Comparison of ENCODE assay signal across 21 cellular contexts in genomic region chr3:142470826-142471225, GRCh38. TPM values are rescaled to one million over a fixed set of nuclear protein-coding genes. Genes with fewer than 3 reads are reported as not detected.
DNase-seq lines count a peak whose midpoint lies in the region; ATAC-seq, FAIRE-seq and TF ChIP-seq lines count a peak whose summit lies in the region.
"Had no signal": no experiment of that assay in that cellular context is flagged by ENCODE, and none has a peak within 500 bp of the region (broad histone marks: within the 10 kb centered on the region; RNA-seq: fewer than 3 reads in every experiment).

No MANE protein-coding gene starts in this region.

- dilution Hi-C loops in IMR-90 (cut with HindIII; ENCODE audit: low sequenced_read_pairs, unreplicated experiment) = no loop called here

- no peak overlapping the region for H2BK20ac ChIP-seq in IMR-90 (ENCODE audit: low read depth, low read length)

- no peak overlapping the region for H2BK15ac ChIP-seq in IMR-90 (ENCODE audit: low read depth, low read length)

- no peak overlapping the region for H2AK9ac ChIP-seq in IMR-90 (replicated peaks; ENCODE audit: low read depth, low read length, poor library complexity)

- H3K14ac ChIP-seq in IMR-90 (replicated peaks; ENCODE audit: low read depth, low read length) = no peak overlapping the region

- TF ChIP-seq RAD21 in IMR-90 (IDR thresholded peaks at IDR 0.05; ENCODE audit: low read length) (no peak), K562 (CRISPR knock-in tag; conservative IDR thresholded peaks at IDR 0.05 in 1 of 2, IDR thresholded peaks at IDR 0.05 in 1 of 2) (no peak)

- H4K91ac ChIP-seq in IMR-90 (ENCODE audit: insufficient read depth, low read depth, low read length) = no peak overlapping the region

- no peak for FAIRE-seq in K562 (lab: Jason Lieb, UNC)

- no peak overlapping the region for H2BK120ac ChIP-seq in IMR-90 (ENCODE audit: low read depth, low read length)

- no peaks in the 10 kb centered on the region for H3K27me3 Mint-ChIP-seq in activated naive CD4-positive, alpha-beta T cell treated with anti-CD3 and anti-CD28 coated beads, Interleukin-2, amount 50 U/mL, for 24 hours
- no peaks in the 10 kb centered on the region for H3K27me3 Mint-ChIP-seq in CD8-positive, alpha-beta T cell (ENCODE audit: low read depth)
- H3K27me3 Mint-ChIP-seq: B cell; CD8-positive, alpha-beta memory T cell had no signal

- no peak overlapping the region for H4K8ac ChIP-seq in IMR-90 (ENCODE audit: low read depth in 2 of 2, low read length in 2 of 2)

- no peak overlapping the region for H3K4ac ChIP-seq in IMR-90 (ENCODE audit: low read depth, low read length)

- no peaks in the 10 kb centered on the region for H3K9me3 ChIP-seq in CD8-positive, alpha-beta T cell (ENCODE audit: low read length)
- H3K9me3 ChIP-seq in IMR-90 (ENCODE audit: control insufficient read depth, insufficient read depth, low read length) (peaks cover 2% of the 10 kb centered on the region; the same call in 1 of the 2 replicates), K562 (replicated peaks; ENCODE audit: control insufficient read depth, insufficient read depth, low read depth, low read length) (no peaks in the 10 kb centered on the region)

- ATAC-seq in CD8-positive, alpha-beta T cell = no peak
- ATAC-seq in IMR-90 (ENCODE audit: low read depth) (no peak), K562 (no peak)
- ATAC-seq: GM12878 had no signal

- no peak overlapping the region for H3K4me3 ChIP-seq in CD8-positive, alpha-beta T cell (ENCODE audit: low read depth, low read length)
- no peak overlapping the region for H3K4me3 ChIP-seq in IMR-90 (ENCODE audit: insufficient read depth, low read depth, low read length)
- H3K4me3 ChIP-seq in K562 = no peak overlapping the region
- H3K4me3 ChIP-seq: BLaER1 treated with 17β-estradiol and CSF1 and Interleukin-3, amounts not matched to agents 10 nM and 100 nM; GM12878 had no signal

- CTCF ChIA-PET in CD8-positive, alpha-beta T cell (lab: Charles Lee) = no interaction called here
- CTCF ChIA-PET in IMR-90 (lab: Yijun Ruan, JAX) = no interaction called here
- CTCF ChIA-PET in K562 (lab: Yijun Ruan, JAX; ENCODE audit: low intra/inter-chr PET ratio) = no interaction called here

- H3K9me1 ChIP-seq in IMR-90 (ENCODE audit: insufficient read depth, low read length) (no peaks in the 10 kb centered on the region), K562 (ENCODE audit: control insufficient read depth, insufficient read depth, low read length) (no peaks in the 10 kb centered on the region)

- WGBS in IMR-90 (ENCODE audit: extremely low coverage in 2 of 2, insufficient read length in 1 of 2), 2 experiments = 100% methylated on average over 2 of the region's 4 CpGs; no CpG with 5 or more reads in 1 of the 2 experiments
- 94% methylated on average over 4 of the region's 4 CpGs for WGBS in K562 (ENCODE audit: insufficient coverage, low coverage, missing lambda C conversion rate)

- no peaks in the 10 kb centered on the region for H3K4me1 Mint-ChIP-seq in activated naive CD4-positive, alpha-beta T cell treated with anti-CD3 and anti-CD28 coated beads, Interleukin-2, amount 50 U/mL, for 24 hours
- H3K4me1 Mint-ChIP-seq in CD8-positive, alpha-beta T cell (ENCODE audit: low read depth) = no peaks in the 10 kb centered on the region
- H3K4me1 Mint-ChIP-seq: B cell; CD8-positive, alpha-beta memory T cell; H9 had no signal

- no peak overlapping the region for H2AK5ac ChIP-seq in IMR-90 (ENCODE audit: low read depth, low read length)

- intact Hi-C loops in CD8-positive, alpha-beta T cell (cut with DNase I, micrococcal nuclease) = no loop called here
- intact Hi-C loops in IMR-90 (cut with micrococcal nuclease) (no loop called here), K562 (cut with micrococcal nuclease) (no loop called here)

- no peak for TF ChIP-seq EP300 in K562 (IDR thresholded peaks at IDR 0.05; ENCODE audit: low read length)

- TF ChIP-seq POLR2A in IMR-90 (IDR thresholded peaks at IDR 0.05; ENCODE audit: low read depth, low read length) (no peak), K562 (conservative IDR thresholded peaks at IDR 0.05) (no peak)

- H2BK5ac ChIP-seq in IMR-90 (ENCODE audit: low read depth, low read length, poor library complexity, severe bottlenecking) = no peak overlapping the region

- no peak overlapping the region for H2AFZ ChIP-seq in IMR-90 (replicated peaks; ENCODE audit: low read length, poor library complexity)
- H2AFZ ChIP-seq in K562 (ENCODE audit: low read depth, low read length) = no peak overlapping the region

- H3K27ac ChIP-seq in CD8-positive, alpha-beta T cell (ENCODE audit: low read depth, low read length) = no peak overlapping the region
- no peak overlapping the region for H3K27ac ChIP-seq in IMR-90 (ENCODE audit: insufficient read depth, low read length)
- no peak overlapping the region for H3K27ac ChIP-seq in K562 (ENCODE audit: extremely low read depth, low read depth, low read length)
- H3K27ac ChIP-seq: BLaER1 treated with 17β-estradiol and CSF1 and Interleukin-3, amounts not matched to agents 10 nM and 100 nM had no signal

- H3K4me3 Mint-ChIP-seq in activated naive CD4-positive, alpha-beta T cell treated with anti-CD3 and anti-CD28 coated beads, Interleukin-2, amount 50 U/mL, for 24 hours = no peak overlapping the region
- H3K4me3 Mint-ChIP-seq in CD8-positive, alpha-beta T cell = no peak overlapping the region
- H3K4me3 Mint-ChIP-seq: B cell; CD8-positive, alpha-beta memory T cell; H9 had no signal

- no peak overlapping the region for H3K18ac ChIP-seq in IMR-90 (ENCODE audit: low read depth, low read length)

- H3K36me3 Mint-ChIP-seq in activated naive CD4-positive, alpha-beta T cell treated with anti-CD3 and anti-CD28 coated beads, Interleukin-2, amount 50 U/mL, for 24 hours = peaks cover 16% of the 10 kb centered on the region
- H3K36me3 Mint-ChIP-seq in CD8-positive, alpha-beta T cell = peaks cover 13% of the 10 kb centered on the region

- POLR2A ChIA-PET in CD8-positive, alpha-beta T cell (lab: Charles Lee) = no interaction called here
- POLR2A ChIA-PET in IMR-90 (lab: Charles Lee; ENCODE audit: unreplicated experiment) = no interaction called here
- POLR2A ChIA-PET in K562 (lab: Yijun Ruan, JAX) = no interaction called here

- no peaks in the 10 kb centered on the region for H3K36me3 ChIP-seq in CD8-positive, alpha-beta T cell (ENCODE audit: insufficient read depth, low read length)
- H3K36me3 ChIP-seq in IMR-90 (ENCODE audit: control insufficient read depth, insufficient read depth, low read length) = no peaks in the 10 kb centered on the region
- H3K36me3 ChIP-seq in K562 (ENCODE audit: control insufficient read depth, insufficient read depth, low read length) = peaks cover 8% of the 10 kb centered on the region; the same call in 1 of the 3 replicates

- H4K20me1 ChIP-seq in IMR-90 (ENCODE audit: insufficient read depth, low read length) (no peaks in the 10 kb centered on the region), K562 (replicated peaks; ENCODE audit: control insufficient read depth, insufficient read depth, low read length) (no peaks in the 10 kb centered on the region)
- H4K20me1 ChIP-seq: BLaER1 treated with 17β-estradiol and CSF1 and Interleukin-3, amounts not matched to agents 10 nM and 100 nM had no signal

- TF ChIP-seq CTCF in CD8-positive, alpha-beta T cell (IDR thresholded peaks at IDR 0.05) = no peak
- TF ChIP-seq CTCF in IMR-90 (conservative IDR thresholded peaks at IDR 0.05; ENCODE audit: low read depth, low read length) = no peak
- TF ChIP-seq CTCF in K562 (IDR thresholded peaks at IDR 0.05 in 2 of 3, conservative IDR thresholded peaks at IDR 0.05 in 1 of 3; ENCODE audit: insufficient read depth in 2 of 3, low read depth in 1 of 3, low read length in 3 of 3) = no peak

- no peaks in the 10 kb centered on the region for H3K79me1 ChIP-seq in IMR-90 (ENCODE audit: low read depth in 1 of 2, low read length in 2 of 2)

- no peaks in the 10 kb centered on the region for H3K79me2 ChIP-seq in K562 (ENCODE audit: control insufficient read depth, insufficient read depth, low read length)

- no peak overlapping the region for H4K5ac ChIP-seq in IMR-90 (ENCODE audit: low read depth, low read length)

- BruUV-seq in IMR-90 (replicated peaks; lab: Mats Ljungman, UMichigan) (no TSS peak), K562 (replicated peaks; lab: Mats Ljungman, UMichigan) (no TSS peak)

- H3K27ac Mint-ChIP-seq in activated naive CD4-positive, alpha-beta T cell treated with anti-CD3 and anti-CD28 coated beads, Interleukin-2, amount 50 U/mL, for 24 hours = peak overlapping the region; percentile 43
- peak overlapping the region; percentile 25 for H3K27ac Mint-ChIP-seq in CD8-positive, alpha-beta T cell
- H3K27ac Mint-ChIP-seq: B cell, H9 had no signal

- H3K9ac ChIP-seq in IMR-90 (ENCODE audit: low read depth, low read length) = no peak overlapping the region
- no peak overlapping the region for H3K9ac ChIP-seq in K562 (ENCODE audit: insufficient read depth in 1 of 2, low read depth in 2 of 2, low read length in 2 of 2)
- H3K9ac ChIP-seq: BLaER1 treated with 17β-estradiol and CSF1 and Interleukin-3, amounts not matched to agents 10 nM and 100 nM had no signal

- no peak for DNase-seq in activated naive CD4-positive, alpha-beta T cell treated with Interleukin-2 at 50 U/mL for 16 hours
- no peak for DNase-seq in CD8-positive, alpha-beta T cell
- DNase-seq in IMR-90 (no peak), K562 (ENCODE audit: extremely low read depth in 1 of 4, low spot score in 3 of 4) (no peak), cortex of kidney (lab: John Stamatoyannopoulos, UW) (no peak), NAMALWA (ENCODE audit: low spot score) (no peak), SHP77 (lab: John Stamatoyannopoulos, UW) (no peak)
- DNase-seq: 8988T; CD8-positive, alpha-beta memory T cell; COR-L47; DMS 273 treated with DMSO at 0.1 percent for 48 hours; DMS53; DND-41; EL; GOT3; H9; KG1 had no signal

- H3K23ac ChIP-seq in IMR-90 (ENCODE audit: low read depth, low read length) = no peak overlapping the region

- H3K4me2 ChIP-seq in IMR-90 (ENCODE audit: low read depth, low read length) (no peak overlapping the region), K562 (ENCODE audit: insufficient read depth, low read length) (no peak overlapping the region)
- H3K4me2 ChIP-seq: BLaER1 treated with 17β-estradiol and CSF1 and Interleukin-3, amounts not matched to agents 10 nM and 100 nM had no signal

- no peaks in the 10 kb centered on the region for H3K9me3 Mint-ChIP-seq in activated naive CD4-positive, alpha-beta T cell treated with anti-CD3 and anti-CD28 coated beads, Interleukin-2, amount 50 U/mL, for 24 hours
- H3K9me3 Mint-ChIP-seq in CD8-positive, alpha-beta T cell = no peaks in the 10 kb centered on the region

- no peaks in the 10 kb centered on the region for H3K27me3 ChIP-seq in CD8-positive, alpha-beta T cell (ENCODE audit: insufficient read depth, low read length)
- no peaks in the 10 kb centered on the region for H3K27me3 ChIP-seq in IMR-90 (ENCODE audit: control insufficient read depth, insufficient read depth, low read length)
- no peaks in the 10 kb centered on the region for H3K27me3 ChIP-seq in K562 (ENCODE audit: control insufficient read depth in 2 of 2, insufficient read depth in 2 of 2, low read length in 2 of 2)
- H3K27me3 ChIP-seq: BLaER1 treated with 17β-estradiol and CSF1 and Interleukin-3, amounts not matched to agents 10 nM and 100 nM had no signal

- no peaks in the 10 kb centered on the region for H3K4me1 ChIP-seq in CD8-positive, alpha-beta T cell (ENCODE audit: insufficient read depth, low read length)
- H3K4me1 ChIP-seq in IMR-90 (ENCODE audit: control insufficient read depth, insufficient read depth, low read length) = no peaks in the 10 kb centered on the region
- no peaks in the 10 kb centered on the region for H3K4me1 ChIP-seq in K562 (replicated peaks in 1 of 2; ENCODE audit: control insufficient read depth in 2 of 2, insufficient read depth in 2 of 2, low read length in 2 of 2)
- H3K4me1 ChIP-seq: BLaER1 treated with 17β-estradiol and CSF1 and Interleukin-3, amounts not matched to agents 10 nM and 100 nM had no signal

- no peak overlapping the region for H3K56ac ChIP-seq in IMR-90 (ENCODE audit: extremely low read depth, insufficient read depth, low read length)

- in situ Hi-C loops in IMR-90 (cut with MboI; ENCODE audit: low sequenced_read_pairs) = no loop called here
- in situ Hi-C loops in K562 (cut with MboI) = no loop called here

RNA-seq across cellular contexts. Expression of gene XRN1, which starts 23.0 kb away (rescaled TPM):
- 100 to 1,000 TPM in 1 of 2 experiments, 10 to 100 TPM in 1; 91.0 to 105 TPM for total RNA-seq in CD8-positive, alpha-beta T cell
- 21.5 and 38.9 TPM in 2 replicates for total RNA-seq in IMR-90 (2012; rRNA removed)
- polyA plus RNA-seq in IMR-90 (2012; rRNA removed) = 6.0 and 6.8 TPM in 2 replicates
- polyA plus RNA-seq in IMR-90 (2012; cell fraction: cytosol; rRNA removed) = 0.66 and 7.5 TPM in 2 replicates
- polyA plus RNA-seq in IMR-90 (2012; cell fraction: nucleus; rRNA removed; ENCODE audit: low replicate concordance) = 1.2 and 13.7 TPM in 2 replicates
- total RNA-seq in K562 (2011; cell fraction: chromatin; rRNA removed; ENCODE audit: low replicate concordance) = 49.2 and 215 TPM in 2 replicates
- 16.2 and 31.5 TPM in 2 replicates for total RNA-seq in K562 (2011; cell fraction: nucleolus; rRNA removed)
- 48.9 and 50.1 TPM in 2 replicates for total RNA-seq in K562 (2011; cell fraction: nucleoplasm; rRNA removed)
- total RNA-seq in K562 (2014; rRNA removed) = 20.6 and 28.4 TPM in 2 replicates
- 27.3 and 31.6 TPM in 2 replicates for total RNA-seq in K562 (2014; rRNA removed; fragmentation: Illumina TruSeq; extraction: Trizol)
- total RNA-seq in K562 (2015; rRNA removed; fragmentation: Illumina TruSeq; extraction: Trizol) = 19.9 and 24.6 TPM in 2 replicates
- total RNA-seq in K562 (2021) = 17.2 and 22.0 TPM in 2 replicates
- 18.0 and 21.0 TPM in 2 replicates for polyA plus RNA-seq in K562 (2011; rRNA removed)
- polyA plus RNA-seq in K562 (2011; cell fraction: cytosol; rRNA removed) = 2.0 and 4.0 TPM in 2 replicates
- polyA plus RNA-seq in K562 (2011; cell fraction: nucleus; rRNA removed) = 28.9 and 30.4 TPM in 2 replicates
- polyA plus RNA-seq in K562 (2012) = 6.9 and 7.2 TPM in 2 replicates
- polyA plus RNA-seq in K562 (2014; fragmentation: Illumina TruSeq; extraction: Trizol) = 11.5 and 12.3 TPM in 2 replicates
- polyA plus RNA-seq in K562 (2014; fragmentation: Nextera tagmentation; extraction: Ambion mirVana) = 1 to 10 TPM; 3.1 to 7.2 TPM
- polyA plus RNA-seq in K562 (2014; rRNA removed) = 6.1 and 14.3 TPM in 2 replicates
- polyA minus RNA-seq in K562 (2011; rRNA and poly(A)+ RNA removed) = 73.0 and 94.1 TPM in 2 replicates
- polyA minus RNA-seq in K562 (2011; cell fraction: cytosol; rRNA and poly(A)+ RNA removed) = 19.4 and 26.7 TPM in 2 replicates
- 57.6 and 127 TPM in 2 replicates for polyA minus RNA-seq in K562 (2011; cell fraction: nucleus; rRNA and poly(A)+ RNA removed)
